2 cellular contexts compared by ENCODE assay signal in the genomic region with DNA sequence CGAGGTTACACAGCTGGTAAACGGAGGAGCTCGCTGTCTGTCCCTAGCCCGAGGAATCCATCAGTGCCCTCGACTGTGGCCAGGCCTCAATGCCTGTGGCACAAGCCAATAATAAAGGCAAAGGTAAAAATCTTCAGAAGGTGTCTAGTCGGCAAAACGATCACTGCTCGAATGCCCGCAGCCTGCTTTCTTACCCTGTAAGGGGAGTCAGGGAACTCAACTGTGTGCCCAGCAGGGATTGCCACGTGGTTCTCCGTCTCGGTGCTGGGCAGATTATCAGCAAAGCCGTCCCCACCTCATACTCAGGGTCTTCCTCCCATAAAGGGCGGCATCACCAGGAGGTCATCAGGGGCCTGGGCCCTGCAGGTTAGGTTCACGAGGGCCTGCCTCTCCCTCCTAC.
A peak's percentile ranks its signal among the peaks of the same experiment; 100 is the strongest.
TF ChIP-seq lines count a peak whose summit lies in the region.

No MANE protein-coding gene starts in this region.

TF ChIP-seq in HepG2, 621 proteins besides CTCF, POLR2A, EP300 and RAD21:
- TF ChIP-seq ZNF674 (CRISPR knock-in tag; IDR thresholded peaks at IDR 0.05; ENCODE audit: low read depth): no peak
- TF ChIP-seq MAFF (IDR thresholded peaks at IDR 0.05; ENCODE audit: low read depth, low read length): 0 out of 2 replicates have a peak, but pooled peaks have one; percentile 28
- peak; percentile 11 to 68; a peak in 2 of 4 replicates for TF ChIP-seq MAFK (conservative IDR thresholded peaks at IDR 0.05 in 1 of 2, IDR thresholded peaks at IDR 0.05 in 1 of 2; ENCODE audit: low read length in 2 of 2)

TF ChIP-seq in IMR-90, 13 proteins besides CTCF, POLR2A, EP300 and RAD21:
- TF ChIP-seq MAFK (IDR thresholded peaks at IDR 0.05; ENCODE audit: low read depth, low read length) (peak; percentile 48), MXI1 (IDR thresholded peaks at IDR 0.05; ENCODE audit: borderline replicate concordance, low read depth, low read length) (no peak)
